Comparison of ENCODE assay signal across 20 cellular contexts in the genomic region with DNA sequence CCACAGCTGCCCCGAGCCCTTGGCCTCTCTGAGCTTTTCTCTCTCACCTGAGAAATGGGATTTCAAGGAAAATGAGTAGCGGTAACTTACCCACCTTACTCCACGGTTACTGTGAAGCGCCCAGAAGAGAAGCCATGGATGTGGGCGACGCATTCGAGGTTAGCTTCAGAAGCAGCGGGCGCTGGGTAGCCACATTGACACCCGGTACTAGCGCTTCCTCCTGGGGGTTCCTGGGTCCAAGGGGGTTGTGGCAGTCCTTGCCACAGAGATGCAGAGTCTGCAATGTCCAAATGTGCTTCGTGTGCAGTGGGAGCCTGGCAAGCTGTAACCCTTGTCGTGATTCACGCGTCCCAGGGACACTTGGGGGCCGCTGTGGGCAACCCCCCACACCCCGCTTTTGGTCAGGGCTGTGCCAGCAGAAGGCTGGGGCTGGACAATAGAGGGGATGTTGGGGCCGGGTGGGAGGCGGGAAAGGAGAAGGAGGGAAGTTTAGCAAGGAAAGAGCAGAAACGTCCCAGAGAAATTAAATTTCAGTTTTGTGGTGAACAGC. TPM values are rescaled to one million over a fixed set of nuclear protein-coding genes. Genes with fewer than 3 reads are reported as not detected.
A peak's percentile ranks its signal among the peaks of the same experiment; 100 is the strongest.
DNase-seq lines count a peak whose midpoint lies in the region; ATAC-seq and TF ChIP-seq lines count a peak whose summit lies in the region.
"Had no signal": no experiment of that assay in that cellular context is flagged by ENCODE, and none has a peak within 500 bp of the region (broad histone marks: within the 10 kb centered on the region; RNA-seq: fewer than 3 reads in every experiment).

No MANE protein-coding gene starts in this region.

- peaks cover 19% of the 10 kb centered on the region for H3K36me3 Mint-ChIP-seq in activated naive CD4-positive, alpha-beta T cell treated with anti-CD3 and anti-CD28 coated beads for 36 hours (ENCODE audit: low read depth)
- H3K36me3 Mint-ChIP-seq in activated CD4-positive, alpha-beta memory T cell treated with anti-CD3 and anti-CD28 coated beads, Interleukin-2, amount 10 ng/mL, durations not matched to agents 7 days and 5 days (ENCODE audit: low read depth), result peaks cover 39% of the 10 kb centered on the region
- H3K36me3 Mint-ChIP-seq in natural killer cell (no peaks in the 10 kb centered on the region), CD14-positive monocyte (peaks cover 0 to 1% of the 10 kb centered on the region in 2 donors)
- H3K36me3 Mint-ChIP-seq: CD8-positive, alpha-beta T cell had no signal

- TF ChIP-seq CTCF in natural killer cell (IDR thresholded peaks at IDR 0.05), result no peak
- TF ChIP-seq CTCF in CD14-positive monocyte (IDR thresholded peaks at IDR 0.05), result no peak

- H3K9me3 Mint-ChIP-seq in activated naive CD4-positive, alpha-beta T cell treated with anti-CD3 and anti-CD28 coated beads for 36 hours, result no peaks in the 10 kb centered on the region
- H3K9me3 Mint-ChIP-seq in activated CD4-positive, alpha-beta memory T cell treated with anti-CD3 and anti-CD28 coated beads, Interleukin-2, amount 10 ng/mL, durations not matched to agents 7 days and 5 days, result peaks cover 7% of the 10 kb centered on the region
- H3K9me3 Mint-ChIP-seq in natural killer cell (no peaks in the 10 kb centered on the region), CD14-positive monocyte (peaks cover 0 to 5% (median 2%) of the 10 kb centered on the region in 7 donors)
- H3K9me3 Mint-ChIP-seq: CD8-positive, alpha-beta T cell had no signal

- CTCF ChIA-PET in activated naive CD4-positive, alpha-beta T cell treated with anti-CD3 and anti-CD28 coated beads for 36 hours (lab: Charles Lee), result interaction anchor here (0.7 to 3.1 kb wide), 3 partner anchors 12 to 58 kb away, joined by 3 to 16 read pairs (median 6); a partner anchor contains a TSS
- CTCF ChIA-PET in activated CD4-positive, alpha-beta memory T cell treated with anti-CD3 and anti-CD28 coated beads, Interleukin-2, amount 10 ng/mL, durations not matched to agents 7 days and 5 days (lab: Charles Lee), result interaction anchor here (1.5 kb wide), 2 partner anchors 9 to 59 kb away, joined by 3 to 6 read pairs; no protein-coding TSS in a partner anchor

- H3K36me3 ChIP-seq in aorta (ENCODE audit: control insufficient read depth in 1 of 2, insufficient read depth in 2 of 2, low read length in 1 of 2), result no peaks in the 10 kb centered on the region
- H3K36me3 ChIP-seq: HAP-1 had no signal

- peaks cover 32% of the 10 kb centered on the region for H3K4me1 Mint-ChIP-seq in activated naive CD4-positive, alpha-beta T cell treated with anti-CD3 and anti-CD28 coated beads for 36 hours (ENCODE audit: low read depth)
- H3K4me1 Mint-ChIP-seq in activated CD4-positive, alpha-beta memory T cell treated with anti-CD3 and anti-CD28 coated beads, Interleukin-2, amount 10 ng/mL, durations not matched to agents 7 days and 5 days, result peaks cover 71% of the 10 kb centered on the region
- peaks cover 29 to 31% of the 10 kb centered on the region in 2 donors for H3K4me1 Mint-ChIP-seq in natural killer cell
- peaks cover 46% of the 10 kb centered on the region for H3K4me1 Mint-ChIP-seq in CD14-positive monocyte

- H3K27ac ChIP-seq in aorta (ENCODE audit: low read depth in 1 of 2, low read length in 2 of 2), result no peak overlapping the region
- H3K27ac ChIP-seq: PC-9 had no signal

- peak overlapping the region; percentile 15 for H3K4me3 Mint-ChIP-seq in activated naive CD4-positive, alpha-beta T cell treated with anti-CD3 and anti-CD28 coated beads for 36 hours
- no peak overlapping the region for H3K4me3 Mint-ChIP-seq in activated CD4-positive, alpha-beta memory T cell treated with anti-CD3 and anti-CD28 coated beads, Interleukin-2, amount 10 ng/mL, durations not matched to agents 7 days and 5 days
- H3K4me3 Mint-ChIP-seq in natural killer cell (no peak overlapping the region), CD14-positive monocyte (no peak overlapping the region)
- H3K4me3 Mint-ChIP-seq: CD8-positive, alpha-beta T cell had no signal

- no peaks in the 10 kb centered on the region for H3K9me3 ChIP-seq in aorta (ENCODE audit: control insufficient read depth, low read length)
- H3K9me3 ChIP-seq: HAP-1 had no signal

- no peaks in the 10 kb centered on the region for H3K4me1 ChIP-seq in aorta (ENCODE audit: control insufficient read depth in 1 of 2, insufficient read depth in 2 of 2, low read length in 2 of 2)
- H3K4me1 ChIP-seq: HAP-1 had no signal

- POLR2A ChIA-PET in activated CD4-positive, alpha-beta memory T cell treated with anti-CD3 and anti-CD28 coated beads, Interleukin-2, amount 10 ng/mL, durations not matched to agents 7 days and 5 days (lab: Charles Lee), result interaction anchor here (0.7 to 6.3 kb wide), 8 partner anchors 12 to 76 kb away, joined by 3 to 143 read pairs (median 5); a partner anchor contains a TSS

- 94% methylated on average over 20 of the region's 20 CpGs for WGBS in aorta, 2 donors

- peak in 2 of 3 donors; percentile 17 to 72 for ATAC-seq in natural killer cell
- no peak for ATAC-seq in aorta (ENCODE audit: low FRiP score)
- ATAC-seq: CD8-positive, alpha-beta T cell had no signal

- H3K4me3 ChIP-seq in aorta (ENCODE audit: low read length in 2 of 2), result no peak overlapping the region
- H3K4me3 ChIP-seq: HAP-1, PC-9 had no signal

- DNase-seq in activated naive CD4-positive, alpha-beta T cell treated with anti-CD3 and anti-CD28 coated beads for 36 hours, result no peak
- no peak for DNase-seq in activated naive CD4-positive, alpha-beta T cell treated with Interleukin-2 at 50 U/mL for 16 hours
- no peak for DNase-seq in activated CD4-positive, alpha-beta memory T cell treated with anti-CD3 and anti-CD28 coated beads, Interleukin-2, amount 10 ng/mL, durations not matched to agents 7 days and 5 days
- no peak for DNase-seq in natural killer cell
- DNase-seq in aorta, result peak; percentile 27 to 59
- DNase-seq in CD14-positive monocyte (ENCODE audit: low spot score), result no peak
- DNase-seq in LoVo (ENCODE audit: low spot score), result no peak
- DNase-seq: Calu3; CD8-positive, alpha-beta T cell; DMS153; KG1; NCI-H1105 treated with DMSO at 0.1 percent for 48 hours; NCI-H2029 treated with DMSO at 0.1 percent for 48 hours; NCI-H226; NCI-H510A treated with DMSO at 0.1 percent for 48 hours; NCI-H748 treated with DMSO at 0.1 percent for 48 hours; PC-9; RPMI8226; SHP77 had no signal

- no peaks in the 10 kb centered on the region for H3K27me3 Mint-ChIP-seq in activated naive CD4-positive, alpha-beta T cell treated with anti-CD3 and anti-CD28 coated beads for 36 hours (ENCODE audit: low read depth)
- H3K27me3 Mint-ChIP-seq in activated CD4-positive, alpha-beta memory T cell treated with anti-CD3 and anti-CD28 coated beads, Interleukin-2, amount 10 ng/mL, durations not matched to agents 7 days and 5 days, result no peaks in the 10 kb centered on the region
- H3K27me3 Mint-ChIP-seq in natural killer cell (ENCODE audit: low read depth in 2 of 2), result no peaks in the 10 kb centered on the region
- peaks cover 0 to 4% (median 0%) of the 10 kb centered on the region in 3 donors for H3K27me3 Mint-ChIP-seq in CD14-positive monocyte (ENCODE audit: low read depth in 3 of 3)

- H3K27me3 ChIP-seq in aorta (ENCODE audit: control insufficient read depth in 1 of 2, insufficient read depth in 2 of 2, low read length in 1 of 2), result no peaks in the 10 kb centered on the region

- intact Hi-C loops in activated naive CD4-positive, alpha-beta T cell treated with anti-CD3 and anti-CD28 coated beads for 36 hours (cut with micrococcal nuclease), result no loop called here
- intact Hi-C loops in natural killer cell (cut with micrococcal nuclease), result no loop called here
- intact Hi-C loops in aorta (cut with DNase I), result no loop called here
- intact Hi-C loops in CD14-positive monocyte (cut with micrococcal nuclease), result no loop called here

- peak overlapping the region; percentile 62 for H3K27ac Mint-ChIP-seq in activated naive CD4-positive, alpha-beta T cell treated with anti-CD3 and anti-CD28 coated beads for 36 hours
- peak overlapping the region; percentile 64 for H3K27ac Mint-ChIP-seq in activated CD4-positive, alpha-beta memory T cell treated with anti-CD3 and anti-CD28 coated beads, Interleukin-2, amount 10 ng/mL, durations not matched to agents 7 days and 5 days
- H3K27ac Mint-ChIP-seq in natural killer cell (no peak overlapping the region), CD14-positive monocyte (no peak overlapping the region)
- H3K27ac Mint-ChIP-seq: CD8-positive, alpha-beta T cell had no signal

RNA-seq across cellular contexts. Expression of a gene that starts 41.4 kb away (rescaled TPM):
- total RNA-seq in activated naive CD4-positive, alpha-beta T cell treated with anti-CD3 and anti-CD28 coated beads for 36 hours, result 100 to 1,000 TPM; 443 to 448 TPM
- 100 to 1,000 TPM; 550 to 553 TPM for total RNA-seq in activated CD4-positive, alpha-beta memory T cell treated with anti-CD3 and anti-CD28 coated beads, Interleukin-2, amount 10 ng/mL, durations not matched to agents 7 days and 5 days
- 100 to 1,000 TPM; 110 to 178 (median 172) TPM for total RNA-seq in natural killer cell
- total RNA-seq in aorta, result 10 to 100 TPM; 62.3 to 65.8 TPM
- polyA plus RNA-seq in aorta, result 10 to 100 TPM; 20.9 to 26.0 TPM
- polyA plus RNA-seq in CD14-positive monocyte, result 10 to 100 TPM in 1 of 2 donors, 1 to 10 TPM in 1; 6.5 to 14.3 TPM

RNA-seq across cellular contexts. Expression of a gene that starts 57.3 kb away (rescaled TPM):
- total RNA-seq in activated naive CD4-positive, alpha-beta T cell treated with anti-CD3 and anti-CD28 coated beads for 36 hours, result 10 to 100 TPM; 22.6 to 24.2 TPM
- total RNA-seq in activated CD4-positive, alpha-beta memory T cell treated with anti-CD3 and anti-CD28 coated beads, Interleukin-2, amount 10 ng/mL, durations not matched to agents 7 days and 5 days, result 10 to 100 TPM; 31.2 to 32.4 TPM
- 10 to 100 TPM; 35.8 to 70.3 (median 52.5) TPM for total RNA-seq in natural killer cell
- 10 to 100 TPM; 39.8 to 68.3 TPM for total RNA-seq in aorta
- 10 to 100 TPM; 11.6 to 26.4 TPM for polyA plus RNA-seq in aorta
- 100 to 1,000 TPM; 140 to 157 TPM for polyA plus RNA-seq in CD14-positive monocyte

Comparison
In these comparisons a context has a peak if more than half of its experiments do, and no peak if none do; other contexts are left out.
1. DNase-seq: peak in aorta (2 of 2); none in activated naive CD4-positive, alpha-beta T cell treated with anti-CD3 and anti-CD28 coated beads for 36 hours (single experiment), activated naive CD4-positive, alpha-beta T cell treated with Interleukin-2 at 50 U/mL for 16 hours (single experiment), activated CD4-positive, alpha-beta memory T cell treated with anti-CD3 and anti-CD28 coated beads, Interleukin-2, amount 10 ng/mL, durations not matched to agents 7 days and 5 days (single experiment), natural killer cell (single experiment), CD14-positive monocyte (single experiment) and LoVo (single experiment).
2. H3K27ac Mint-ChIP-seq: peak in activated naive CD4-positive, alpha-beta T cell treated with anti-CD3 and anti-CD28 coated beads for 36 hours (single experiment) and activated CD4-positive, alpha-beta memory T cell treated with anti-CD3 and anti-CD28 coated beads, Interleukin-2, amount 10 ng/mL, durations not matched to agents 7 days and 5 days (single experiment); none in natural killer cell (0 of 2) and CD14-positive monocyte (0 of 7).